11 cellular contexts compared by ENCODE assay signal in the genomic region with DNA sequence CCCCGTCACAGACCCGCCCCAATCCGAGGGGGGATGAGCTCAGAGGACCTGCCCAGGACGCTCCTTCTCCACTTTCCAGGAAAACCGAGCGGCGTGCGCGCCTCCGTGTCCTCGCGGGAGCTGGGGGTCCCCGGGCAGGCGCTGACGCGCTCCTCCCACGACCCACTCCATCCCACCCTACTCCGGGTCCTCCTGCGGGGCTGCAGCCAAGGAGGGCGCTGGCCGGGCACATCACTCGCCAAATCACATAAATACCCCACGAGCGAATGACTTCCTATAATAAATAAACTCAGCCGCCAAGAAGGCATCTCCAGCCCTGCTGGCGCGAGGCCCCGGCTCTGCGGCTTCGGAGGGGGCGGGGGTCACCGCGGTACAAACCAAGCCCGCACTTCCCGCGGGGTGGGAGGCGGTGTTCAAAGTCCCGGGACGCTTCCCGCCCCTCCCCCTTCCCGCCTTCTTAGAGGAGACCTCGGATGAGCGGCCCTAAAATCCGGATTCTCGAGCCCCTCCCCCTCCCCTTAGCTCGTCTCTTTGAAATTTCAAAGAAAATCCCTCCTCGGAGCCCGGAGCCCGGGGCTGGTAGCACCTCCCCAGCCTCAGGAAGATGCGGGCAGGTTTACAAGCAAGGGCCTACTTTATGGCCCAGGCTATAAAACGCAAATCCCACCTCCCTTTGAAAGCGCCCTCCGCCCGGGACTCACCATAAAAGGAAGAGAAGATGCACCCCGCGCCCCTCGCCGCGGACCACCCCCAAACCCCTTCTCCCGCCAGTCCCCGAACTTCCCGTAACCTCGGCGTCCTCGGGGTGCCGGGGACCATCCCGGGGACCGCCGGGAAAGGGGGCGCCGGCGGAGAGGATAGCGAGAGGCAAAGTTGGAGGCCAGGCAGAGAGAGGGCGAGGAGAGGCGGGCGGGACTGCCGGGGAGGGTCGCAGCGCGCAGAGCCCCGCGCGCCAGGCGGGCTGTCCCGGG. TPM values are rescaled to one million over a fixed set of nuclear protein-coding genes. Genes with fewer than 3 reads are reported as not detected.
DNase-seq lines count a peak whose midpoint lies in the region; ATAC-seq and TF ChIP-seq lines count a peak whose summit lies in the region.
"Had no signal": no experiment of that assay in that cellular context is flagged by ENCODE, and none has a peak within 500 bp of the region (broad histone marks: within the 10 kb centered on the region; RNA-seq: fewer than 3 reads in every experiment).

No MANE protein-coding gene starts in this region.

- H3K9me3 Mint-ChIP-seq in activated CD4-positive, alpha-beta T cell treated with anti-CD3 and anti-CD28 coated beads, Interleukin-2, amount 10 ng/mL, durations not matched to agents 7 days and 5 days, result no peaks in the 10 kb centered on the region

- peaks cover 4% of the 10 kb centered on the region for H3K4me1 Mint-ChIP-seq in activated CD4-positive, alpha-beta T cell treated with anti-CD3 and anti-CD28 coated beads, Interleukin-2, amount 10 ng/mL, durations not matched to agents 7 days and 5 days

- TF ChIP-seq CTCF in transverse colon (IDR thresholded peaks at IDR 0.05), result no peak
- no peak for TF ChIP-seq CTCF in RWPE1 (conservative IDR thresholded peaks at IDR 0.05; ENCODE audit: low read depth)

- peaks cover 87% of the 10 kb centered on the region for H3K27me3 ChIP-seq in ectodermal cell (ENCODE audit: control insufficient read depth, insufficient read depth, low read length, poor library complexity, severe bottlenecking)
- peaks cover 92% of the 10 kb centered on the region for H3K27me3 ChIP-seq in transverse colon
- H3K27me3 ChIP-seq: SJSA1 had no signal

- H3K27me3 Mint-ChIP-seq in activated CD4-positive, alpha-beta T cell treated with anti-CD3 and anti-CD28 coated beads, Interleukin-2, amount 10 ng/mL, durations not matched to agents 7 days and 5 days, result peaks cover 45% of the 10 kb centered on the region

- H3K4me1 ChIP-seq in ectodermal cell (ENCODE audit: control insufficient read depth, insufficient read depth, low read length) (peaks cover 61% of the 10 kb centered on the region), mesodermal cell (ENCODE audit: control insufficient read depth, insufficient read depth, low read length, poor library complexity, severe bottlenecking) (peaks cover 8% of the 10 kb centered on the region), transverse colon (peaks cover 0 to 20% (median 9%) of the 10 kb centered on the region in 4 donors)
- H3K4me1 ChIP-seq: SJSA1 had no signal

- in situ Hi-C loops in transverse colon (cut with MboI; ENCODE audit: low pct_ligation_motif_present in 1 of 4, low pct_unique_long_range_greater_than_20kb in 1 of 4, low sequenced_read_pairs in 3 of 4), result no loop called here

- no peak for DNase-seq in activated CD4-positive, alpha-beta T cell treated with anti-CD3 and anti-CD28 coated beads, Interleukin-2, amount 10 ng/mL, durations not matched to agents 7 days and 5 days
- DNase-seq in activated CD4-positive, alpha-beta T cell treated with anti-CD3 and anti-CD28 coated beads, Interleukin-2, amount 50 U/mL, for 4 hours, result no peak
- DNase-seq in transverse colon (peak; percentile 23), RWPE1 (ENCODE audit: low spot score) (no peak), pons (ENCODE audit: low spot score) (no peak)

- peak overlapping the region; percentile 27 for H3K4me3 Mint-ChIP-seq in activated CD4-positive, alpha-beta T cell treated with anti-CD3 and anti-CD28 coated beads, Interleukin-2, amount 10 ng/mL, durations not matched to agents 7 days and 5 days

- H3K27ac ChIP-seq in ectodermal cell (ENCODE audit: insufficient read depth, low read depth, low read length, poor library complexity, severe bottlenecking) (peak overlapping the region; percentile 95), mesodermal cell (ENCODE audit: low read depth, low read length, severe bottlenecking) (peak overlapping the region; percentile 41), transverse colon (peak overlapping the region in 1 of 4 donors; percentile 23), RWPE1 (no peak overlapping the region)
- H3K27ac ChIP-seq: HL-60, SJSA1 had no signal

- H3K9me3 ChIP-seq in ectodermal cell (ENCODE audit: control insufficient read depth, low read length) (no peaks in the 10 kb centered on the region), mesodermal cell (ENCODE audit: control insufficient read depth, low read length) (no peaks in the 10 kb centered on the region), transverse colon (no peaks in the 10 kb centered on the region)

- intact Hi-C loops in transverse colon (cut with DNase I; ENCODE audit: low total_unique reads), result no loop called here

- CTCF ChIA-PET in activated CD4-positive, alpha-beta T cell treated with anti-CD3 and anti-CD28 coated beads, Interleukin-2, amount 10 ng/mL, durations not matched to agents 7 days and 5 days (lab: Charles Lee), result no interaction called here
- CTCF ChIA-PET in RWPE1 (lab: Yijun Ruan, JAX), result interaction anchor here (0.5 to 1.4 kb wide), 7 partner anchors 9 to 120 kb away, joined by 3 to 6 read pairs (median 4); no protein-coding TSS in a partner anchor

- peaks cover 2% of the 10 kb centered on the region for H3K36me3 Mint-ChIP-seq in activated CD4-positive, alpha-beta T cell treated with anti-CD3 and anti-CD28 coated beads, Interleukin-2, amount 10 ng/mL, durations not matched to agents 7 days and 5 days (ENCODE audit: low read depth)

- no peak for ATAC-seq in HG03135 (IDR thresholded peaks at IDR 0.05; ENCODE audit: unreplicated experiment)

- POLR2A ChIA-PET in activated CD4-positive, alpha-beta T cell treated with anti-CD3 and anti-CD28 coated beads, Interleukin-2, amount 10 ng/mL, durations not matched to agents 7 days and 5 days (lab: Charles Lee), result no interaction called here
- POLR2A ChIA-PET in RWPE1 (lab: Yijun Ruan, JAX; ENCODE audit: low non-redundant PET), result interaction anchor here (0.6 to 1.0 kb wide), 3 partner anchors 13 to 113 kb away, joined by 3 to 5 read pairs (median 3); no protein-coding TSS in a partner anchor

- H3K27ac Mint-ChIP-seq in activated CD4-positive, alpha-beta T cell treated with anti-CD3 and anti-CD28 coated beads, Interleukin-2, amount 10 ng/mL, durations not matched to agents 7 days and 5 days, result no peak overlapping the region

- H3K36me3 ChIP-seq in ectodermal cell (ENCODE audit: control insufficient read depth, insufficient read depth, low read length) (peaks cover 3% of the 10 kb centered on the region), mesodermal cell (ENCODE audit: control insufficient read depth, insufficient read depth, low read length) (no peaks in the 10 kb centered on the region), transverse colon (no peaks in the 10 kb centered on the region)
- H3K36me3 ChIP-seq: SJSA1 had no signal

- 0% methylated on average over 82 to 85 of the region's 85 CpGs for WGBS in ectodermal cell, 2 experiments
- WGBS in mesodermal cell (ENCODE audit: insufficient coverage in 2 of 2), 2 experiments, result 0 to 1% methylated on average over 27 to 46 of the region's 85 CpGs
- 13% methylated on average over 71 of the region's 85 CpGs; no CpG with 5 or more reads in 1 of the 2 donors for WGBS in transverse colon (ENCODE audit: low coverage in 1 of 2), 2 donors

- TF ChIP-seq POLR2A in transverse colon (IDR thresholded peaks at IDR 0.05), result no peak

- H3K4me3 ChIP-seq in ectodermal cell (ENCODE audit: insufficient read depth, low read depth, low read length) (peak overlapping the region; percentile 74), mesodermal cell (ENCODE audit: extremely low read depth, insufficient read depth, low read length, poor library complexity, severe bottlenecking) (peak overlapping the region; percentile 57), transverse colon (peak overlapping the region; percentile 15 to 49 (median 25))
- H3K4me3 ChIP-seq: SJSA1 had no signal

- TF ChIP-seq EP300 in transverse colon (IDR thresholded peaks at IDR 0.05; ENCODE audit: low read depth), result no peak

RNA-seq across cellular contexts. Expression of a gene that starts 0.7 kb away (rescaled TPM):
- total RNA-seq in activated CD4-positive, alpha-beta T cell treated with anti-CD3 and anti-CD28 coated beads, Interleukin-2, amount 10 ng/mL, durations not matched to agents 7 days and 5 days, result not detected
- 39.9 TPM for polyA plus RNA-seq in ectodermal cell (2013, experiment 1 of 4)
- polyA plus RNA-seq in ectodermal cell (2013, experiment 2 of 4), result 44.4 TPM
- 44.1 TPM for polyA plus RNA-seq in ectodermal cell (2013, experiment 3 of 4)
- polyA plus RNA-seq in ectodermal cell (2013, experiment 4 of 4), result 49.9 TPM
- polyA plus RNA-seq in mesodermal cell (2013, experiment 1 of 2), result 6.6 TPM
- 4.6 TPM for polyA plus RNA-seq in mesodermal cell (2013, experiment 2 of 2)
- total RNA-seq in transverse colon, result under 1 TPM in 2 of 4 donors, not detected in 2; 0.32 to 0.68 TPM
- total RNA-seq: SJSA1 had no signal
- polyA plus RNA-seq: BJ had no signal
